In the genomic region with DNA sequence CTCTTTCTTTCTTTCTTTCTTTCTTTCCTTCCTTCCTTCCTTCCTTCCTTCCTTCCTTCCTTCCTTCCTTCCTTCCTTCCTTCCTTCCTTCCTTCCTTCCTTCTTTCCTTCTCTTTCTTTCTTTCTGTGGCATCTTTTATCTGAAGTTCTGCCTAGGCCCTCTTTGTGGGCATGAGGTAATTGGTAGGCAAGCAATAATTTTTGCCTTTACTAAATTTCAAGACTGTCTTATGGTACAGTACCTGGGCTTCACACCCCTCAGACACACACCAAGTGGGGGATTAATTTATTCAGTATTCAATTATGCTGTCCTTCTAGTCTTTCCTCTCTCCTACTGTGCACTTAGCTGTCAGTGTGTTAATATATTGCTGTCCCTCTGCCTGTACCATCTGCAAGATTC, we compare ENCODE assay signal across 9 cellular contexts.
"Had no signal": no experiment of that assay in that cellular context is flagged by ENCODE, and none has a peak within 500 bp of the region (broad histone marks: within the 10 kb centered on the region; RNA-seq: fewer than 3 reads in every experiment).

No MANE protein-coding gene starts in this region.

- DNase-seq: H9, HCEC 1CT, KG1 had no signal

- H3K4me3 Mint-ChIP-seq: GM23338, H9, IgD-negative memory B cell had no signal

- H2AFZ ChIP-seq: GM23338 had no signal

- ATAC-seq: GM23338, HepG2 had no signal

- H3K4me1 Mint-ChIP-seq: GM23338, H9 had no signal

- H3K4me3 ChIP-seq: GM23338 had no signal

- FAIRE-seq: H1, H54, HepG2 had no signal

- H3K27ac ChIP-seq: HL-60 had no signal

- H3K9me3 Mint-ChIP-seq: H9 had no signal

- H3K4me2 ChIP-seq: GM23338 had no signal

- H3K27me3 Mint-ChIP-seq: IgD-negative memory B cell had no signal

- H3K27ac Mint-ChIP-seq: GM23338, IgD-negative memory B cell had no signal
